ENCODE assay signal across 1 cellular context in genomic region chr2:219294356-219295351, GRCh38.
TF ChIP-seq lines count a peak whose summit lies in the region.

No MANE protein-coding gene starts in this region.

TF ChIP-seq in HepG2, 621 proteins besides CTCF, POLR2A, EP300 and RAD21 (continued from another document and continues in another):
- TF ChIP-seq LRRFIP1 (CRISPR knock-in tag; conservative IDR thresholded peaks at IDR 0.05) (no peak), RELA (CRISPR knock-in tag; IDR thresholded peaks at IDR 0.05) (0 out of 2 replicates have a peak, but pooled peaks have one; percentile 71), ZNF619 (CRISPR knock-in tag; IDR thresholded peaks at IDR 0.05) (peak; percentile 95; the same call in 1 of the 2 replicates), ZNF570 (CRISPR knock-in tag; IDR thresholded peaks at IDR 0.05; ENCODE audit: borderline replicate concordance) (no peak), ZBTB3 (CRISPR knock-in tag; IDR thresholded peaks at IDR 0.05; ENCODE audit: borderline replicate concordance, low read depth) (no peak), ZNF576 (CRISPR knock-in tag; IDR thresholded peaks at IDR 0.05) (no peak), MEF2D (CRISPR knock-in tag; IDR thresholded peaks at IDR 0.05) (peak; percentile 63; the same call in 1 of the 2 replicates), RBFOX2 (IDR thresholded peaks at IDR 0.05; ENCODE audit: low read depth, low read length) (peak; percentile 84), MTF2 (CRISPR knock-in tag; IDR thresholded peaks at IDR 0.05; ENCODE audit: borderline replicate concordance) (peak; percentile 99), NR2F2 (IDR thresholded peaks at IDR 0.05; ENCODE audit: borderline replicate concordance, low read depth) (no peak; the same call in 1 of the 2 replicates), ELK4 (CRISPR knock-in tag; IDR thresholded peaks at IDR 0.05; ENCODE audit: borderline replicate concordance) (no peak), FOXK2 (IDR thresholded peaks at IDR 0.05) (no peak; the same call in 1 of the 2 replicates), WIZ (CRISPR knock-in tag; IDR thresholded peaks at IDR 0.05) (0 out of 2 replicates have a peak, but pooled peaks have one; percentile 24), ZNF598 (CRISPR knock-in tag; IDR thresholded peaks at IDR 0.05; ENCODE audit: borderline replicate concordance) (0 out of 2 replicates have a peak, but pooled peaks have one; percentile 40), REST (IDR thresholded peaks at IDR 0.05; ENCODE audit: borderline replicate concordance in 1 of 2, low read depth in 1 of 2, low read length in 2 of 2) (no peak; a peak in 3 of 4 replicates), YEATS2 (CRISPR knock-in tag; IDR thresholded peaks at IDR 0.05; ENCODE audit: borderline replicate concordance) (peak; percentile 81), PHF5A (CRISPR knock-in tag; IDR thresholded peaks at IDR 0.05; ENCODE audit: low read depth, unreplicated experiment) (peak; percentile 68), ZNF878 (CRISPR knock-in tag; IDR thresholded peaks at IDR 0.05) (no peak), ZNF263 (CRISPR knock-in tag; IDR thresholded peaks at IDR 0.05) (peak; percentile 77), MLX (CRISPR knock-in tag; IDR thresholded peaks at IDR 0.05) (peak; percentile 75), ZNF484 (CRISPR knock-in tag; IDR thresholded peaks at IDR 0.05; ENCODE audit: borderline replicate concordance, low read depth) (no peak), RBM39 (IDR thresholded peaks at IDR 0.05; ENCODE audit: low read depth, low read length, poor library complexity, severe bottlenecking) (peak; percentile 91), NR0B2 (CRISPR knock-in tag; IDR thresholded peaks at IDR 0.05) (0 out of 2 replicates have a peak, but pooled peaks have one; percentile 35), ZNF770 (CRISPR knock-in tag; IDR thresholded peaks at IDR 0.05) (peak; percentile 81), ZKSCAN1 (IDR thresholded peaks at IDR 0.05; ENCODE audit: low read length) (peak; percentile 57; the same call in 1 of the 2 replicates), ARNT2 (CRISPR knock-in tag; IDR thresholded peaks at IDR 0.05; ENCODE audit: low read depth) (peak; percentile 85; the same call in 1 of the 2 replicates), TERF1 (CRISPR knock-in tag; IDR thresholded peaks at IDR 0.05) (peak; percentile 74; the same call in 1 of the 2 replicates), ZSCAN9 (CRISPR knock-in tag; IDR thresholded peaks at IDR 0.05; ENCODE audit: borderline replicate concordance) (peak; percentile 83), NRL (CRISPR knock-in tag; IDR thresholded peaks at IDR 0.05; ENCODE audit: borderline replicate concordance) (no peak), ZBTB7A (CRISPR knock-in tag; IDR thresholded peaks at IDR 0.05) (0 out of 2 replicates have a peak, but pooled peaks have one; percentile 8), ZNF670 (CRISPR knock-in tag; IDR thresholded peaks at IDR 0.05; ENCODE audit: borderline replicate concordance) (0 out of 2 replicates have a peak, but pooled peaks have one; percentile 43), CEBPB (IDR thresholded peaks at IDR 0.05; ENCODE audit: borderline replicate concordance, low read depth, low read length) (no peak), ZNF260 (CRISPR knock-in tag; IDR thresholded peaks at IDR 0.05; ENCODE audit: borderline replicate concordance, low read depth) (no peak), ELF1 (CRISPR knock-in tag; IDR thresholded peaks at IDR 0.05) (peak; percentile 92), ZNF879 (CRISPR knock-in tag; IDR thresholded peaks at IDR 0.05) (no peak), ZNF557 (CRISPR knock-in tag; IDR thresholded peaks at IDR 0.05) (peak; percentile 30; the same call in 1 of the 2 replicates), ZNF512B (CRISPR knock-in tag; IDR thresholded peaks at IDR 0.05; ENCODE audit: borderline replicate concordance) (0 out of 2 replicates have a peak, but pooled peaks have one; percentile 50), ZMAT3 (CRISPR knock-in tag; conservative IDR thresholded peaks at IDR 0.05) (peak; percentile 66; the same call in 1 of the 2 replicates), ZFP1 (CRISPR knock-in tag; IDR thresholded peaks at IDR 0.05) (peak; percentile 83; the same call in 1 of the 2 replicates), PAX8 (CRISPR knock-in tag; IDR thresholded peaks at IDR 0.05; ENCODE audit: borderline replicate concordance) (peak; percentile 85; the same call in 1 of the 2 replicates), THAP11 (CRISPR knock-in tag; IDR thresholded peaks at IDR 0.05) (peak; percentile 85)
